22 cellular contexts compared by ENCODE assay signal in genomic region chr10:121260383-121260782, GRCh38.
DNase-seq lines count a peak whose midpoint lies in the region; ATAC-seq, FAIRE-seq and TF ChIP-seq lines count a peak whose summit lies in the region.
"Had no signal": no experiment of that assay in that cellular context is flagged by ENCODE, and none has a peak within 500 bp of the region (broad histone marks: within the 10 kb centered on the region; RNA-seq: fewer than 3 reads in every experiment).

No MANE protein-coding gene starts in this region.

- H3K27me3 ChIP-seq in tibial artery: no peaks in the 10 kb centered on the region
- H3K27me3 ChIP-seq: dorsolateral prefrontal cortex, upper lobe of left lung had no signal

- no peak overlapping the region for H3K4me2 ChIP-seq in A549

- H3K9me3 ChIP-seq in A549: no peaks in the 10 kb centered on the region
- H3K9me3 ChIP-seq in tibial artery: no peaks in the 10 kb centered on the region
- H3K9me3 ChIP-seq: upper lobe of left lung had no signal

- no peak for TF ChIP-seq POLR2A in A549 (IDR thresholded peaks at IDR 0.05; ENCODE audit: low read length)

- FAIRE-seq in A549 (lab: Jason Lieb, UNC): peak; percentile 7
- FAIRE-seq: K562 had no signal

- no peak overlapping the region for H3K4me3 ChIP-seq in A549
- H3K4me3 ChIP-seq in tibial artery: no peak overlapping the region
- H3K4me3 ChIP-seq: dorsolateral prefrontal cortex, K562, upper lobe of left lung had no signal

- no peak for ATAC-seq in A549
- peak; percentile 66 for ATAC-seq in HG03175 (IDR thresholded peaks at IDR 0.05; ENCODE audit: unreplicated experiment)
- ATAC-seq: K562, Right ventricle myocardium inferior had no signal

- no peaks in the 10 kb centered on the region for H3K4me1 ChIP-seq in A549
- peaks cover 0 to 6% (median 0%) of the 10 kb centered on the region in 4 donors for H3K4me1 ChIP-seq in tibial artery

- WGBS in A549 (ENCODE audit: missing lambda C conversion rate): 0% methylated on average over 1 of the region's 1 CpG

- intact Hi-C loops in tibial artery (cut with DNase I; ENCODE audit: low total_unique reads): no loop called here

- no peak overlapping the region for H3K27ac ChIP-seq in A549
- no peak overlapping the region for H3K27ac ChIP-seq in epithelial cell of prostate
- H3K27ac ChIP-seq in tibial artery: no peak overlapping the region
- H3K27ac ChIP-seq: dorsolateral prefrontal cortex, upper lobe of left lung had no signal

- no peak for TF ChIP-seq EP300 in A549 (IDR thresholded peaks at IDR 0.05)

- TF ChIP-seq RAD21 in A549 (conservative IDR thresholded peaks at IDR 0.05 in 1 of 2, IDR thresholded peaks at IDR 0.05 in 1 of 2): no peak

- no peak for DNase-seq in A549 (ENCODE audit: low read depth in 1 of 2, low spot score in 1 of 2)
- DNase-seq in RPMI7951 (ENCODE audit: low read depth): peak; percentile 11
- peak; percentile 64 for DNase-seq in epithelial cell of prostate (ENCODE audit: low read depth, low spot score)
- no peak for DNase-seq in NCI-H345 (lab: John Stamatoyannopoulos, UW)
- DNase-seq in tibial artery: no peak
- DNase-seq in SHP77 treated with DMSO at 0.1 percent for 48 hours (lab: John Stamatoyannopoulos, UW): no peak
- no peak for DNase-seq in GM10248 (ENCODE audit: extremely low spot score)
- DNase-seq: activated B cell treated with CpG ODN at 0.5 μM for 24 hours; activated CD8-positive, alpha-beta memory T cell treated with anti-CD3 and anti-CD28 coated beads, Interleukin-2, amount 50 U/mL, for 48 hours; aorta; central memory CD4-positive, alpha-beta T cell; DMS79; dorsolateral prefrontal cortex; HFFc6; NCI-H1694; NCI-H2171 treated with DMSO at 0.1 percent for 48 hours; NCI-H526 treated with DMSO at 0.1 percent for 48 hours; stimulated activated CD4-positive, alpha-beta T cell treated with anti-CD3 and anti-CD28 coated beads, Interleukin-1b, Interleukin-23, amount 100 ng/mL, for 48 hours; upper lobe of left lung had no signal

- POLR2A ChIA-PET in A549 (lab: Yijun Ruan, JAX) (no interaction called here), GM10248 (lab: Yijun Ruan, JAX) (no interaction called here)

- CTCF ChIA-PET in A549 (lab: Yijun Ruan, JAX): no interaction called here
- CTCF ChIA-PET in GM10248 (lab: Yijun Ruan, JAX): no interaction called here

- no peaks in the 10 kb centered on the region for H3K36me3 ChIP-seq in tibial artery
- H3K36me3 ChIP-seq: upper lobe of left lung had no signal

- TF ChIP-seq CTCF in A549 (IDR thresholded peaks at IDR 0.05) (no peak), tibial artery (IDR thresholded peaks at IDR 0.05) (no peak), GM10248 (IDR thresholded peaks at IDR 0.05; ENCODE audit: control extremely low read depth, extremely low read depth, low read depth, missing control alignments) (no peak)

TF ChIP-seq in A549, 52 proteins besides CTCF, POLR2A, EP300 and RAD21:
- no peak for TF ChIP-seq PBX3 (IDR thresholded peaks at IDR 0.05)
- TF ChIP-seq CBX8 (IDR thresholded peaks at IDR 0.05): no peak
- no peak for TF ChIP-seq ZSCAN20 (CRISPR knock-in tag; IDR thresholded peaks at IDR 0.05)
- no peak for TF ChIP-seq RCOR1 (IDR thresholded peaks at IDR 0.05; ENCODE audit: low read depth, low read length)
- no peak for TF ChIP-seq FOXS1 (CRISPR knock-in tag; IDR thresholded peaks at IDR 0.05)
- TF ChIP-seq HOXB13 (CRISPR knock-in tag; IDR thresholded peaks at IDR 0.05; ENCODE audit: low read depth): no peak

Comparison
In these comparisons a context has a peak if more than half of its experiments do, and no peak if none do; other contexts are left out.
1. DNase-seq: peak in RPMI7951 (single experiment) and epithelial cell of prostate (single experiment); none in A549 (0 of 2), NCI-H345 (single experiment), tibial artery (0 of 2), SHP77 treated with DMSO at 0.1 percent for 48 hours (single experiment) and GM10248 (single experiment).